ENCODE assay signal across 8 cellular contexts in genomic region chr5:77029376-77029885, GRCh38. TPM values are rescaled to one million over a fixed set of nuclear protein-coding genes. Genes with fewer than 3 reads are reported as not detected.
A peak's percentile ranks its signal among the peaks of the same experiment; 100 is the strongest.
DNase-seq lines count a peak whose midpoint lies in the region; ATAC-seq and TF ChIP-seq lines count a peak whose summit lies in the region.

No MANE protein-coding gene starts in this region.

- peaks cover 4% of the 10 kb centered on the region for H3K27me3 Mint-ChIP-seq in T-helper 1 cell treated with Interleukin-12 subunit alpha and Interleukin-12 subunit beta and Interleukin-4 antibody, amounts not matched to agents 30 μg/mL and 1 μg/mL, for 36 hours (ENCODE audit: low read depth)
- peaks cover 13% of the 10 kb centered on the region for H3K27me3 Mint-ChIP-seq in activated B cell treated with CpG ODN at 0.5 μM for 24 hours
- peaks cover 3 to 5% of the 10 kb centered on the region in 2 donors for H3K27me3 Mint-ChIP-seq in stimulated activated naive B cell treated with anti-CD40 and anti-IgM and Interleukin-4, amounts not matched to agents 10 μg/mL and 1 μg/mL and 100 μg/mL, for 72 hours

- no peak for TF ChIP-seq CTCF in activated B cell treated with CpG ODN at 0.5 μM for 24 hours (IDR thresholded peaks at IDR 0.05)

- CTCF ChIA-PET in activated B cell treated with CpG ODN at 0.5 μM for 24 hours (lab: Charles Lee) = interaction anchor here (1.6 kb wide), 1 partner anchor 463 kb away, joined by 4 read pairs; the partner anchor contains the start of gene WDR41

- DNase-seq in T-helper 1 cell (no peak), activated B cell treated with CpG ODN at 0.5 μM for 24 hours (no peak), NCI-H748 (lab: John Stamatoyannopoulos, UW; ENCODE audit: unreplicated experiment) (no peak), Kasumi-1 (lab: John Stamatoyannopoulos, UW) (no peak)
- DNase-seq in stimulated activated naive B cell treated with anti-CD40 and anti-IgM and Interleukin-4, amounts not matched to agents 10 μg/mL and 1 μg/mL and 100 μg/mL, for 72 hours = no peak

- ATAC-seq in activated B cell treated with CpG ODN at 0.5 μM for 24 hours (ENCODE audit: low read depth) = no peak
- no peak for ATAC-seq in stimulated activated naive B cell treated with anti-CD40 and anti-IgM and Interleukin-4, amounts not matched to agents 10 μg/mL and 1 μg/mL and 100 μg/mL, for 72 hours (replicated peaks)
- no peak for ATAC-seq in GM21737 (IDR thresholded peaks at IDR 0.05; ENCODE audit: unreplicated experiment)

- peak overlapping the region; percentile 84 for H3K4me3 ChIP-seq in iPS-15b (ENCODE audit: low read depth, low read length)

- H3K4me3 Mint-ChIP-seq in T-helper 1 cell treated with Interleukin-12 subunit alpha and Interleukin-12 subunit beta and Interleukin-4 antibody, amounts not matched to agents 30 μg/mL and 1 μg/mL, for 36 hours = peak overlapping the region; percentile 99
- peak overlapping the region; percentile 99 for H3K4me3 Mint-ChIP-seq in activated B cell treated with CpG ODN at 0.5 μM for 24 hours
- peak overlapping the region; percentile 87 to 96 for H3K4me3 Mint-ChIP-seq in stimulated activated naive B cell treated with anti-CD40 and anti-IgM and Interleukin-4, amounts not matched to agents 10 μg/mL and 1 μg/mL and 100 μg/mL, for 72 hours

- peaks cover 24% of the 10 kb centered on the region for H3K36me3 Mint-ChIP-seq in T-helper 1 cell treated with Interleukin-12 subunit alpha and Interleukin-12 subunit beta and Interleukin-4 antibody, amounts not matched to agents 30 μg/mL and 1 μg/mL, for 36 hours (ENCODE audit: low read depth)
- H3K36me3 Mint-ChIP-seq in activated B cell treated with CpG ODN at 0.5 μM for 24 hours (ENCODE audit: low read depth) = peaks cover 21% of the 10 kb centered on the region
- peaks cover 9 to 19% of the 10 kb centered on the region in 2 donors for H3K36me3 Mint-ChIP-seq in stimulated activated naive B cell treated with anti-CD40 and anti-IgM and Interleukin-4, amounts not matched to agents 10 μg/mL and 1 μg/mL and 100 μg/mL, for 72 hours

- POLR2A ChIA-PET in activated B cell treated with CpG ODN at 0.5 μM for 24 hours (lab: Charles Lee) = interaction anchor here (0.5 to 2.2 kb wide), 3 partner anchors 463 to 1331 kb away, joined by 3 to 10 read pairs (median 5); partner anchors contain the start of genes SCAMP1 and WDR41

- H3K27ac Mint-ChIP-seq in T-helper 1 cell treated with Interleukin-12 subunit alpha and Interleukin-12 subunit beta and Interleukin-4 antibody, amounts not matched to agents 30 μg/mL and 1 μg/mL, for 36 hours = peak overlapping the region; percentile 91
- peak overlapping the region; percentile 89 for H3K27ac Mint-ChIP-seq in activated B cell treated with CpG ODN at 0.5 μM for 24 hours
- H3K27ac Mint-ChIP-seq in stimulated activated naive B cell treated with anti-CD40 and anti-IgM and Interleukin-4, amounts not matched to agents 10 μg/mL and 1 μg/mL and 100 μg/mL, for 72 hours = peak overlapping the region; percentile 98

- H3K9ac ChIP-seq in iPS-15b (ENCODE audit: low read depth, low read length) = no peak overlapping the region

- peaks cover 27% of the 10 kb centered on the region for H3K9me3 Mint-ChIP-seq in T-helper 1 cell treated with Interleukin-12 subunit alpha and Interleukin-12 subunit beta and Interleukin-4 antibody, amounts not matched to agents 30 μg/mL and 1 μg/mL, for 36 hours
- peaks cover 7% of the 10 kb centered on the region for H3K9me3 Mint-ChIP-seq in activated B cell treated with CpG ODN at 0.5 μM for 24 hours
- H3K9me3 Mint-ChIP-seq in stimulated activated naive B cell treated with anti-CD40 and anti-IgM and Interleukin-4, amounts not matched to agents 10 μg/mL and 1 μg/mL and 100 μg/mL, for 72 hours = peaks cover 9 to 13% of the 10 kb centered on the region in 2 donors

- H3K36me3 ChIP-seq in iPS-15b (ENCODE audit: control insufficient read depth, insufficient read depth, low read length) = no peaks in the 10 kb centered on the region

- peaks cover 26% of the 10 kb centered on the region for H3K4me1 Mint-ChIP-seq in T-helper 1 cell treated with Interleukin-12 subunit alpha and Interleukin-12 subunit beta and Interleukin-4 antibody, amounts not matched to agents 30 μg/mL and 1 μg/mL, for 36 hours (ENCODE audit: low read depth)
- H3K4me1 Mint-ChIP-seq in activated B cell treated with CpG ODN at 0.5 μM for 24 hours = peaks cover 28% of the 10 kb centered on the region
- peaks cover 3 to 11% of the 10 kb centered on the region in 2 donors for H3K4me1 Mint-ChIP-seq in stimulated activated naive B cell treated with anti-CD40 and anti-IgM and Interleukin-4, amounts not matched to agents 10 μg/mL and 1 μg/mL and 100 μg/mL, for 72 hours

- H3K4me1 ChIP-seq in iPS-15b (ENCODE audit: control insufficient read depth, insufficient read depth, low read length) = no peaks in the 10 kb centered on the region

- no peaks in the 10 kb centered on the region for H3K27me3 ChIP-seq in iPS-15b (ENCODE audit: control insufficient read depth, insufficient read depth, low read length)

- intact Hi-C loops in activated B cell treated with CpG ODN at 0.5 μM for 24 hours (cut with micrococcal nuclease) = no loop called here

- H3K9me3 ChIP-seq in iPS-15b (ENCODE audit: control insufficient read depth, insufficient read depth, low read length) = peaks cover 8% of the 10 kb centered on the region

RNA-seq across cellular contexts. Expression of gene AGGF1, which starts 0.8 kb away (rescaled TPM):
- total RNA-seq in activated B cell treated with CpG ODN at 0.5 μM for 24 hours = 22.2 and 26.5 TPM in 2 replicates

RNA-seq across cellular contexts. Expression of gene ZBED3, which starts 57.7 kb away (rescaled TPM):
- total RNA-seq in activated B cell treated with CpG ODN at 0.5 μM for 24 hours = 3.2 and 3.5 TPM in 2 replicates
